In the genomic region with DNA sequence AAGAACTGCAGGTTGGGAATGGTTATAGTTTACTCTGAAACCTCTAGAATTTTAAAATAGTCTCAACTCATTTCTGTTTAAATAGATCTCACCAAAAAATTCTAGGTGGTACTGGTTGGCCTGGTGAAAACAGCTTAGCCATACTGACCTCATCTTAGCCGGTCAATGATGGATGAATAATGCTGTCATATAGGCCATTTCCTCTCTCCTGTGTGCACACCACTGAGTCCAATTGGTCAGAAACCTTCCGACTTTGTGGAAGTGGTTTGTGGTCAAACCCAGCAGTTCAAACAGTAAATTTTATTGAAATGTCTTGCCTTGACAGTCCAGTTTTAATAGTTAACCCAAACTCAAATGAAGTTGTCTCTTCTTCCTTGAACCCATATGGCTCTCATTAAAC, we compare ENCODE assay signal across 1 cellular context.
TF ChIP-seq lines count a peak whose summit lies in the region.

No MANE protein-coding gene starts in this region.

TF ChIP-seq in K562, 482 proteins besides CTCF, POLR2A, EP300 and RAD21 (continued from another document):
- TF ChIP-seq TCF3 (CRISPR knock-in tag; IDR thresholded peaks at IDR 0.05) = no peak
- TF ChIP-seq MEIS2 (IDR thresholded peaks at IDR 0.05; ENCODE audit: partially characterized antibody) = peak; percentile 69
- TF ChIP-seq SMAD3 (CRISPR knock-in tag; conservative IDR thresholded peaks at IDR 0.05) = no peak
- no peak for TF ChIP-seq ATF7 (IDR thresholded peaks at IDR 0.05)
- no peak for TF ChIP-seq U2AF2 (optimal IDR thresholded peaks at IDR 0.05; ENCODE audit: low read depth, low read length)
- TF ChIP-seq NFRKB (IDR thresholded peaks at IDR 0.05; ENCODE audit: low read depth) = no peak
- no peak for TF ChIP-seq ETV6 (IDR thresholded peaks at IDR 0.05; ENCODE audit: borderline replicate concordance in 1 of 2, low read depth in 2 of 2, low read length in 1 of 2)
- no peak for TF ChIP-seq ETV6 (CRISPR knock-in tag; IDR thresholded peaks at IDR 0.05; ENCODE audit: borderline replicate concordance)
- no peak for TF ChIP-seq RBM17 (IDR thresholded peaks at IDR 0.05; ENCODE audit: borderline replicate concordance, low read depth, low read length)
- TF ChIP-seq NFXL1 (CRISPR knock-in tag; IDR thresholded peaks at IDR 0.05) = no peak
- peak; percentile 58; the same call in 1 of the 2 replicates for TF ChIP-seq ZBTB17 (CRISPR knock-in tag; IDR thresholded peaks at IDR 0.05)
- TF ChIP-seq ZNF586 (CRISPR knock-in tag; conservative IDR thresholded peaks at IDR 0.05) = no peak
- no peak for TF ChIP-seq POLR2G (IDR thresholded peaks at IDR 0.05; ENCODE audit: low read depth, low read length)
- TF ChIP-seq CHD1 (IDR thresholded peaks at IDR 0.05; ENCODE audit: low read length) = no peak
- TF ChIP-seq POU5F1 (IDR thresholded peaks at IDR 0.05; ENCODE audit: borderline replicate concordance, low read depth, low read length, partially characterized antibody) = no peak
- no peak for TF ChIP-seq FOXJ2 (tag; IDR thresholded peaks at IDR 0.05)
- no peak for TF ChIP-seq ZNF384 (IDR thresholded peaks at IDR 0.05; ENCODE audit: low read depth, low read length)
TF ChIP-seq in K562: peak in this region for 4.
